ENCODE assay signal across 16 cellular contexts in genomic region chr1:111628153-111628552, GRCh38. TPM values are rescaled to one million over a fixed set of nuclear protein-coding genes. Genes with fewer than 3 reads are reported as not detected.
DNase-seq lines count a peak whose midpoint lies in the region; ATAC-seq and TF ChIP-seq lines count a peak whose summit lies in the region.
"Had no signal": no experiment of that assay in that cellular context is flagged by ENCODE, and none has a peak within 500 bp of the region (broad histone marks: within the 10 kb centered on the region; RNA-seq: fewer than 3 reads in every experiment).

No MANE protein-coding gene starts in this region.

- no peak for TF ChIP-seq CTCF in OCI-LY3 (IDR thresholded peaks at IDR 0.05; ENCODE audit: low read depth, low read length)
- TF ChIP-seq CTCF in chondrocyte (IDR thresholded peaks at IDR 0.05), result no peak

- peak overlapping the region; percentile 45 for H3K9ac ChIP-seq in OCI-LY3 (ENCODE audit: low read length)

- H3K4me2 ChIP-seq in OCI-LY3 (ENCODE audit: low read length), result peak overlapping the region; percentile 64

- ATAC-seq in activated CD8-positive, alpha-beta memory T cell treated with anti-CD3 and anti-CD28 coated beads, Interleukin-2, amount 10 ng/mL, durations not matched to agents 7 days and 5 days, result no peak
- ATAC-seq in stimulated activated naive B cell treated with anti-CD40 and anti-IgM and Interleukin-4, amounts not matched to agents 10 μg/mL and 1 μg/mL and 100 μg/mL, for 72 hours (replicated peaks), result no peak
- ATAC-seq: heart left ventricle, left lung had no signal

- peak overlapping the region; percentile 81 for H3K27ac Mint-ChIP-seq in activated CD8-positive, alpha-beta memory T cell treated with anti-CD3 and anti-CD28 coated beads, Interleukin-2, amount 10 ng/mL, durations not matched to agents 7 days and 5 days
- H3K27ac Mint-ChIP-seq in chondrocyte (ENCODE audit: unreplicated experiment), result peak overlapping the region; percentile 1
- peak overlapping the region; percentile 43 for H3K27ac Mint-ChIP-seq in stimulated activated naive B cell treated with anti-CD40 and anti-IgM and Interleukin-4, amounts not matched to agents 10 μg/mL and 1 μg/mL and 100 μg/mL, for 72 hours

- no peaks in the 10 kb centered on the region for H3K9me3 Mint-ChIP-seq in activated CD8-positive, alpha-beta memory T cell treated with anti-CD3 and anti-CD28 coated beads, Interleukin-2, amount 10 ng/mL, durations not matched to agents 7 days and 5 days (ENCODE audit: low read depth)
- no peaks in the 10 kb centered on the region for H3K9me3 Mint-ChIP-seq in chondrocyte (ENCODE audit: low read depth)
- peaks cover 0 to 2% of the 10 kb centered on the region in 2 donors for H3K9me3 Mint-ChIP-seq in stimulated activated naive B cell treated with anti-CD40 and anti-IgM and Interleukin-4, amounts not matched to agents 10 μg/mL and 1 μg/mL and 100 μg/mL, for 72 hours
- H3K9me3 Mint-ChIP-seq: neural crest cell had no signal

- CTCF ChIA-PET in activated CD8-positive, alpha-beta memory T cell treated with anti-CD3 and anti-CD28 coated beads, Interleukin-2, amount 10 ng/mL, durations not matched to agents 7 days and 5 days (lab: Charles Lee), result interaction anchor here (0.8 to 3.1 kb wide), 8 partner anchors 12 to 120 kb away, joined by 3 to 17 read pairs (median 3); no protein-coding TSS in a partner anchor

- H3K4me3 ChIP-seq in OCI-LY3 (ENCODE audit: low read length), result peak overlapping the region; percentile 53
- H3K4me3 ChIP-seq: HAP-1, heart left ventricle, left lung, SJCRH30, upper lobe of left lung had no signal

- peaks cover 19% of the 10 kb centered on the region for H3K36me3 ChIP-seq in OCI-LY3 (replicated peaks; ENCODE audit: low read depth, low read length)
- H3K36me3 ChIP-seq: HAP-1, heart left ventricle, left lung, upper lobe of left lung had no signal

- H3K4me1 Mint-ChIP-seq in activated CD8-positive, alpha-beta memory T cell treated with anti-CD3 and anti-CD28 coated beads, Interleukin-2, amount 10 ng/mL, durations not matched to agents 7 days and 5 days, result peaks cover 85% of the 10 kb centered on the region
- peaks cover 40% of the 10 kb centered on the region for H3K4me1 Mint-ChIP-seq in chondrocyte (ENCODE audit: low read depth)
- peaks cover 31 to 64% of the 10 kb centered on the region in 2 donors for H3K4me1 Mint-ChIP-seq in stimulated activated naive B cell treated with anti-CD40 and anti-IgM and Interleukin-4, amounts not matched to agents 10 μg/mL and 1 μg/mL and 100 μg/mL, for 72 hours

- H3K27me3 Mint-ChIP-seq in activated CD8-positive, alpha-beta memory T cell treated with anti-CD3 and anti-CD28 coated beads, Interleukin-2, amount 10 ng/mL, durations not matched to agents 7 days and 5 days, result no peaks in the 10 kb centered on the region
- H3K27me3 Mint-ChIP-seq in chondrocyte (ENCODE audit: low read depth), result no peaks in the 10 kb centered on the region
- no peaks in the 10 kb centered on the region for H3K27me3 Mint-ChIP-seq in stimulated activated naive B cell treated with anti-CD40 and anti-IgM and Interleukin-4, amounts not matched to agents 10 μg/mL and 1 μg/mL and 100 μg/mL, for 72 hours

- no peaks in the 10 kb centered on the region for H3K9me3 ChIP-seq in OCI-LY3 (ENCODE audit: insufficient read depth, low read length)
- H3K9me3 ChIP-seq: HAP-1, heart left ventricle, left lung, SJCRH30, upper lobe of left lung had no signal

- H2AFZ ChIP-seq in OCI-LY3 (ENCODE audit: low read depth, low read length), result no peak overlapping the region

- peaks cover 89% of the 10 kb centered on the region for H4K20me1 ChIP-seq in OCI-LY3 (ENCODE audit: insufficient read depth, low read length)

- no peak for DNase-seq in activated CD8-positive, alpha-beta memory T cell treated with anti-CD3 and anti-CD28 coated beads, Interleukin-2, amount 10 ng/mL, durations not matched to agents 7 days and 5 days
- no peak for DNase-seq in activated CD8-positive, alpha-beta memory T cell treated with anti-CD3 and anti-CD28 coated beads, Interleukin-2, amount 50 U/mL, for 48 hours
- DNase-seq in chondrocyte (ENCODE audit: low spot score) (no peak), DMS53 (lab: John Stamatoyannopoulos, UW) (no peak), NCI-H146 (lab: John Stamatoyannopoulos, UW) (no peak), germinal center (ENCODE audit: low spot score) (no peak)
- no peak for DNase-seq in stimulated activated naive B cell treated with anti-CD40 and anti-IgM and Interleukin-4, amounts not matched to agents 10 μg/mL and 1 μg/mL and 100 μg/mL, for 72 hours
- DNase-seq: anterior cingulate cortex, DMS79 treated with DMSO at 0.1 percent for 48 hours, heart left ventricle, left lung, SJCRH30, upper lobe of left lung had no signal

- H3K4me3 Mint-ChIP-seq in activated CD8-positive, alpha-beta memory T cell treated with anti-CD3 and anti-CD28 coated beads, Interleukin-2, amount 10 ng/mL, durations not matched to agents 7 days and 5 days, result peak overlapping the region; percentile 47
- H3K4me3 Mint-ChIP-seq in chondrocyte (ENCODE audit: unreplicated experiment), result no peak overlapping the region
- H3K4me3 Mint-ChIP-seq in stimulated activated naive B cell treated with anti-CD40 and anti-IgM and Interleukin-4, amounts not matched to agents 10 μg/mL and 1 μg/mL and 100 μg/mL, for 72 hours, result peak overlapping the region; percentile 53 to 57
- H3K4me3 Mint-ChIP-seq: neural crest cell had no signal

- H3K4me1 ChIP-seq in OCI-LY3 (ENCODE audit: low read length), result peaks cover 98% of the 10 kb centered on the region
- H3K4me1 ChIP-seq: SJCRH30 had no signal

- peak overlapping the region; percentile 84 for H3K27ac ChIP-seq in OCI-LY3 (ENCODE audit: low read length)
- H3K27ac ChIP-seq: left lung, SJCRH30, upper lobe of left lung had no signal

- H3K36me3 Mint-ChIP-seq in activated CD8-positive, alpha-beta memory T cell treated with anti-CD3 and anti-CD28 coated beads, Interleukin-2, amount 10 ng/mL, durations not matched to agents 7 days and 5 days, result peaks cover 40% of the 10 kb centered on the region
- H3K36me3 Mint-ChIP-seq in chondrocyte (ENCODE audit: low read depth), result no peaks in the 10 kb centered on the region
- H3K36me3 Mint-ChIP-seq in stimulated activated naive B cell treated with anti-CD40 and anti-IgM and Interleukin-4, amounts not matched to agents 10 μg/mL and 1 μg/mL and 100 μg/mL, for 72 hours, result peaks cover 33 to 42% of the 10 kb centered on the region in 2 donors

- H3K27me3 ChIP-seq in OCI-LY3 (ENCODE audit: low read depth, low read length), result no peaks in the 10 kb centered on the region
- H3K27me3 ChIP-seq: heart left ventricle, left lung, SJCRH30, upper lobe of left lung had no signal

- H3K79me2 ChIP-seq in OCI-LY3 (ENCODE audit: low read length), result peaks cover 100% of the 10 kb centered on the region

RNA-seq across cellular contexts. Expression of gene RAP1A, which starts 8.6 kb away (rescaled TPM):
- 100 to 1,000 TPM; 161 to 224 TPM for total RNA-seq in activated CD8-positive, alpha-beta memory T cell treated with anti-CD3 and anti-CD28 coated beads, Interleukin-2, amount 10 ng/mL, durations not matched to agents 7 days and 5 days
- 53.5 to 64.0 TPM (median 60.5 TPM) in 3 replicates for total RNA-seq in chondrocyte

Comparison
In these comparisons a context has a peak if more than half of its experiments do, and no peak if none do; other contexts are left out.
1. H3K27ac Mint-ChIP-seq: peak in every context shown above with its lines; median percentile 81 in activated CD8-positive, alpha-beta memory T cell treated with anti-CD3 and anti-CD28 coated beads, Interleukin-2, amount 10 ng/mL, durations not matched to agents 7 days and 5 days; 43 in stimulated activated naive B cell treated with anti-CD40 and anti-IgM and Interleukin-4, amounts not matched to agents 10 μg/mL and 1 μg/mL and 100 μg/mL, for 72 hours; 1 in chondrocyte.